2 cellular contexts compared by ENCODE assay signal in the genomic region with DNA sequence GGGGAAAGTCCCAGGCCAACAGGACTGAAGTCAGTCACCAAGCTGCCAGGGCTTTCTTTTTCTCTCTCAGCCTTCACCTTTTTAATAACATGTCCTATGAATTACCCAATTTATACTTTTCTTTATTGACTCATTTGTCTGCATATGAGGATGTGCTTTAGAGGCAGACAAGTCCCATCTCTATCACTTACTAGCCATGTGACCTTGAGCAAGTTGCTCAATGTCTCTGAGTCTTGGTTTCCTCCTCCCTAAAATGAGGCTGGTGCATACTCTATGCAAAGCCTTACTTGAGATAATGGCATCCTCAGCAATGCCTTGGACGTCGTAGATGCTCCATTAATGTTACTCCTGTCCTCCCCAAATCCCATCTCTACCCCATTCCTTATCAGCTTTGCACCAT.
TF ChIP-seq lines count a peak whose summit lies in the region.

No MANE protein-coding gene starts in this region.

TF ChIP-seq in A549, 52 proteins besides CTCF, POLR2A, EP300 and RAD21 (continued from another document):
- TF ChIP-seq, protein P1, sequence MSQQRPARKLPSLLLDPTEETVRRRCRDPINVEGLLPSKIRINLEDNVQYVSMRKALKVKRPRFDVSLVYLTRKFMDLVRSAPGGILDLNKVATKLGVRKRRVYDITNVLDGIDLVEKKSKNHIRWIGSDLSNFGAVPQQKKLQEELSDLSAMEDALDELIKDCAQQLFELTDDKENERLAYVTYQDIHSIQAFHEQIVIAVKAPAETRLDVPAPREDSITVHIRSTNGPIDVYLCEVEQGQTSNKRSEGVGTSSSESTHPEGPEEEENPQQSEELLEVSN (IDR thresholded peaks at IDR 0.05; ENCODE audit: borderline replicate concordance, low read depth): no peak
- TF ChIP-seq HOXA7 (CRISPR knock-in tag; IDR thresholded peaks at IDR 0.05) (no peak), MYC (IDR thresholded peaks at IDR 0.05; ENCODE audit: borderline replicate concordance, low read length) (no peak), GATA3 (IDR thresholded peaks at IDR 0.05; ENCODE audit: borderline replicate concordance) (no peak), CHD2 (IDR thresholded peaks at IDR 0.05; ENCODE audit: low read length, partially characterized antibody) (no peak), NR3C1 (IDR thresholded peaks at IDR 0.05) (no peak), RFX5 (IDR thresholded peaks at IDR 0.05) (no peak), CBX2 (IDR thresholded peaks at IDR 0.05; ENCODE audit: borderline replicate concordance, low read depth) (no peak), EHF (CRISPR knock-in tag; IDR thresholded peaks at IDR 0.05) (no peak), RARB (CRISPR knock-in tag; IDR thresholded peaks at IDR 0.05) (no peak), EHMT2 (IDR thresholded peaks at IDR 0.05; ENCODE audit: low read depth) (no peak)
- TF ChIP-seq, protein P2, sequence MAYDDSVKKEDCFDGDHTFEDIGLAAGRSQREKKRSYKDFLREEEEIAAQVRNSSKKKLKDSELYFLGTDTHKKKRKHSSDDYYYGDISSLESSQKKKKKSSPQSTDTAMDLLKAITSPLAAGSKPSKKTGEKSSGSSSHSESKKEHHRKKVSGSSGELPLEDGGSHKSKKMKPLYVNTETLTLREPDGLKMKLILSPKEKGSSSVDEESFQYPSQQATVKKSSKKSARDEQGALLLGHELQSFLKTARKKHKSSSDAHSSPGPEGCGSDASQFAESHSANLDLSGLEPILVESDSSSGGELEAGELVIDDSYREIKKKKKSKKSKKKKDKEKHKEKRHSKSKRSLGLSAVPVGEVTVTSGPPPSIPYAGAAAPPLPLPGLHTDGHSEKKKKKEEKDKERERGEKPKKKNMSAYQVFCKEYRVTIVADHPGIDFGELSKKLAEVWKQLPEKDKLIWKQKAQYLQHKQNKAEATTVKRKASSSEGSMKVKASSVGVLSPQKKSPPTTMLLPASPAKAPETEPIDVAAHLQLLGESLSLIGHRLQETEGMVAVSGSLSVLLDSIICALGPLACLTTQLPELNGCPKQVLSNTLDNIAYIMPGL (CRISPR knock-in tag; IDR thresholded peaks at IDR 0.05; ENCODE audit: borderline replicate concordance): no peak

TF ChIP-seq in GM23338, 12 proteins besides CTCF, POLR2A, EP300 and RAD21 (continued from another document):
- TF ChIP-seq, protein P3, sequence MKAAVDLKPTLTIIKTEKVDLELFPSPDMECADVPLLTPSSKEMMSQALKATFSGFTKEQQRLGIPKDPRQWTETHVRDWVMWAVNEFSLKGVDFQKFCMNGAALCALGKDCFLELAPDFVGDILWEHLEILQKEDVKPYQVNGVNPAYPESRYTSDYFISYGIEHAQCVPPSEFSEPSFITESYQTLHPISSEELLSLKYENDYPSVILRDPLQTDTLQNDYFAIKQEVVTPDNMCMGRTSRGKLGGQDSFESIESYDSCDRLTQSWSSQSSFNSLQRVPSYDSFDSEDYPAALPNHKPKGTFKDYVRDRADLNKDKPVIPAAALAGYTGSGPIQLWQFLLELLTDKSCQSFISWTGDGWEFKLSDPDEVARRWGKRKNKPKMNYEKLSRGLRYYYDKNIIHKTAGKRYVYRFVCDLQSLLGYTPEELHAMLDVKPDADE (IDR thresholded peaks at IDR 0.05): no peak
- TF ChIP-seq EZH2 (IDR thresholded peaks at IDR 0.05; ENCODE audit: low read depth, unreplicated experiment) (no peak), POLR2AphosphoS5 (IDR thresholded peaks at IDR 0.05; ENCODE audit: low read depth) (no peak), EZH2phosphoT487 (IDR thresholded peaks at IDR 0.05; ENCODE audit: unreplicated experiment) (no peak), ZNF114 (CRISPR knock-in tag; IDR thresholded peaks at IDR 0.05) (no peak)
- TF ChIP-seq, protein P4, sequence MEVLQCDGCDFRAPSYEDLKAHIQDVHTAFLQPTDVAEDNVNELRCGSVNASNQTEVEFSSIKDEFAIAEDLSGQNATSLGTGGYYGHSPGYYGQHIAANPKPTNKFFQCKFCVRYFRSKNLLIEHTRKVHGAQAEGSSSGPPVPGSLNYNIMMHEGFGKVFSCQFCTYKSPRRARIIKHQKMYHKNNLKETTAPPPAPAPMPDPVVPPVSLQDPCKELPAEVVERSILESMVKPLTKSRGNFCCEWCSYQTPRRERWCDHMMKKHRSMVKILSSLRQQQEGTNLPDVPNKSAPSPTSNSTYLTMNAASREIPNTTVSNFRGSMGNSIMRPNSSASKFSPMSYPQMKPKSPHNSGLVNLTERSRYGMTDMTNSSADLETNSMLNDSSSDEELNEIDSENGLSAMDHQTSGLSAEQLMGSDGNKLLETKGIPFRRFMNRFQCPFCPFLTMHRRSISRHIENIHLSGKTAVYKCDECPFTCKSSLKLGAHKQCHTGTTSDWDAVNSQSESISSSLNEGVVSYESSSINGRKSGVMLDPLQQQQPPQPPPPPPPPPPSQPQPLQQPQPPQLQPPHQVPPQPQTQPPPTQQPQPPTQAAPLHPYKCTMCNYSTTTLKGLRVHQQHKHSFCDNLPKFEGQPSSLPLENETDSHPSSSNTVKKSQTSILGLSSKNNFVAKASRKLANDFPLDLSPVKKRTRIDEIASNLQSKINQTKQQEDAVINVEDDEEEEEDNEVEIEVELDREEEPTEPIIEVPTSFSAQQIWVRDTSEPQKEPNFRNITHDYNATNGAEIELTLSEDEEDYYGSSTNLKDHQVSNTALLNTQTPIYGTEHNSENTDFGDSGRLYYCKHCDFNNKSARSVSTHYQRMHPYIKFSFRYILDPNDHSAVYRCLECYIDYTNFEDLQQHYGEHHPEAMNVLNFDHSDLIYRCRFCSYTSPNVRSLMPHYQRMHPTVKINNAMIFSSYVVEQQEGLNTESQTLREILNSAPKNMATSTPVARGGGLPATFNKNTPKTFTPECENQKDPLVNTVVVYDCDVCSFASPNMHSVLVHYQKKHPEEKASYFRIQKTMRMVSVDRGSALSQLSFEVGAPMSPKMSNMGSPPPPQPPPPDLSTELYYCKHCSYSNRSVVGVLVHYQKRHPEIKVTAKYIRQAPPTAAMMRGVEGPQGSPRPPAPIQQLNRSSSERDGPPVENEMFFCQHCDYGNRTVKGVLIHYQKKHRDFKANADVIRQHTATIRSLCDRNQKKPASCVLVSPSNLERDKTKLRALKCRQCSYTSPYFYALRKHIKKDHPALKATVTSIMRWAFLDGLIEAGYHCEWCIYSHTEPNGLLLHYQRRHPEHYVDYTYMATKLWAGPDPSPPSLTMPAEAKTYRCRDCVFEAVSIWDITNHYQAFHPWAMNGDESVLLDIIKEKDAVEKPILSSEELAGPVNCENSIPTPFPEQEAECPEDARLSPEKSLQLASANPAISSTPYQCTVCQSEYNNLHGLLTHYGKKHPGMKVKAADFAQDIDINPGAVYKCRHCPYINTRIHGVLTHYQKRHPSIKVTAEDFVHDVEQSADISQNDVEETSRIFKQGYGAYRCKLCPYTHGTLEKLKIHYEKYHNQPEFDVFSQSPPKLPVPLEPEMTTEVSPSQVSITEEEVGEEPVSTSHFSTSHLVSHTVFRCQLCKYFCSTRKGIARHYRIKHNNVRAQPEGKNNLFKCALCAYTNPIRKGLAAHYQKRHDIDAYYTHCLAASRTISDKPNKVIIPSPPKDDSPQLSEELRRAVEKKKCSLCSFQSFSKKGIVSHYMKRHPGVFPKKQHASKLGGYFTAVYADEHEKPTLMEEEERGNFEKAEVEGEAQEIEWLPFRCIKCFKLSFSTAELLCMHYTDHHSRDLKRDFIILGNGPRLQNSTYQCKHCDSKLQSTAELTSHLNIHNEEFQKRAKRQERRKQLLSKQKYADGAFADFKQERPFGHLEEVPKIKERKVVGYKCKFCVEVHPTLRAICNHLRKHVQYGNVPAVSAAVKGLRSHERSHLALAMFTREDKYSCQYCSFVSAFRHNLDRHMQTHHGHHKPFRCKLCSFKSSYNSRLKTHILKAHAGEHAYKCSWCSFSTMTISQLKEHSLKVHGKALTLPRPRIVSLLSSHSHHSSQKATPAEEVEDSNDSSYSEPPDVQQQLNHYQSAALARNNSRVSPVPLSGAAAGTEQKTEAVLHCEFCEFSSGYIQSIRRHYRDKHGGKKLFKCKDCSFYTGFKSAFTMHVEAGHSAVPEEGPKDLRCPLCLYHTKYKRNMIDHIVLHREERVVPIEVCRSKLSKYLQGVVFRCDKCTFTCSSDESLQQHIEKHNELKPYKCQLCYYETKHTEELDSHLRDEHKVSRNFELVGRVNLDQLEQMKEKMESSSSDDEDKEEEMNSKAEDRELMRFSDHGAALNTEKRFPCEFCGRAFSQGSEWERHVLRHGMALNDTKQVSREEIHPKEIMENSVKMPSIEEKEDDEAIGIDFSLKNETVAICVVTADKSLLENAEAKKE (CRISPR knock-in tag; IDR thresholded peaks at IDR 0.05): no peak
TF ChIP-seq in GM23338: peak in this region for 0.
